ENCODE assay signal across 8 cellular contexts in the genomic region with DNA sequence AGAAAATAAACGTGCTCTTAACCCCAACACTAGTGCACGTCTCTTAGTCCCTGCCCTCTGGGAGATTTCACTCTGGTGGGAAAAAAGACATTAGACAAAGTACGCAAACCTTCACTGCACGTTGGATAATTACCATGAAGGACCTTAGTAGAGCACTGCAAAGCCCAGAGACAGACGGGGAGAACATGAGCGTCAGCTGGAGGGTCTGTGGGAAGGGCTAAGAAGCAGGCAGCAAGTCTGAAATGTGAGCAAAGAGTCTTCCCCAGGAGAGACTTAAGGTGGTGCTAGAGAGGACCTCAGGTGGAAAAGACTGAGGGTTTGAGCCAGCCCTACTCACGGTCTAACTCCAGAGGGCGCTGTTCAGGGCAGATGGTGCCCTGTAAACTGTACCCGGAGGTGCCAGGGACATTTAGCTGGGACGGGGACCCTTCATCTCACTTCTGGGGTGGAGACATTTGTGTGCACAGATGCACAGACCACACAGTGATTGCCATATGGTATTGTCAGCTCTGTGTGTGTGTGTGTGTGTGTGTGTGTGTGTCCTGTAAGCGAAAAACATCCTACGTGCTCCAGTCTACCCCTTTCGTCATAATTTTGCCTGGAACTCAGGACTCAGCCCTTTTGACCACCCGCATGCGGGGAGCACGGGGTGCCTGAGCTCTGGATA. TPM values are rescaled to one million over a fixed set of nuclear protein-coding genes. Genes with fewer than 3 reads are reported as not detected.
DNase-seq lines count a peak whose midpoint lies in the region; FAIRE-seq and TF ChIP-seq lines count a peak whose summit lies in the region.

No MANE protein-coding gene starts in this region.

- H3K4me2 ChIP-seq in Karpas-422 (ENCODE audit: low read depth, low read length, poor library complexity, severe bottlenecking) (peak overlapping the region; percentile 28), keratinocyte (ENCODE audit: control insufficient read depth, extremely low read depth, insufficient read depth, low read depth, low read length) (peak overlapping the region; percentile 29)

- peaks cover 40% of the 10 kb centered on the region for H3K4me1 Mint-ChIP-seq in activated T-cell treated with anti-CD3 and anti-CD28 coated beads, Interleukin-2, amount 50 U/mL, for 24 hours (ENCODE audit: low read depth)

- no peak overlapping the region for H3K4me3 Mint-ChIP-seq in activated T-cell treated with anti-CD3 and anti-CD28 coated beads, Interleukin-2, amount 50 U/mL, for 24 hours

- FAIRE-seq in keratinocyte (lab: Jason Lieb, UNC), result peak; percentile 85

- H3K27me3 ChIP-seq in Karpas-422 (ENCODE audit: low read length), result no peaks in the 10 kb centered on the region
- H3K27me3 ChIP-seq in ascending aorta, result no peaks in the 10 kb centered on the region
- peaks cover 11% of the 10 kb centered on the region for H3K27me3 ChIP-seq in keratinocyte (ENCODE audit: control insufficient read depth, extremely low read depth, insufficient read depth, low read length)
- H3K27me3 ChIP-seq in tibial artery, result peaks cover 0 to 8% of the 10 kb centered on the region in 2 donors

- H3K4me3 ChIP-seq in Karpas-422 (ENCODE audit: low read length) (no peak overlapping the region), ascending aorta (no peak overlapping the region), keratinocyte (ENCODE audit: control insufficient read depth in 2 of 3, extremely low read depth in 1 of 3, insufficient read depth in 2 of 3, low read depth in 1 of 3, low read length in 3 of 3) (no peak overlapping the region), tibial artery (no peak overlapping the region)

- H3K27ac ChIP-seq in Karpas-422 (ENCODE audit: low read length) (no peak overlapping the region), ascending aorta (no peak overlapping the region), keratinocyte (ENCODE audit: control insufficient read depth, insufficient read depth, low read length) (no peak overlapping the region), tibial artery (no peak overlapping the region)

- peak; percentile 29 to 57 (median 35) for TF ChIP-seq CTCF in ascending aorta (IDR thresholded peaks at IDR 0.05)
- peak; percentile 91 to 99 (median 96) for TF ChIP-seq CTCF in keratinocyte (optimal IDR thresholded peaks at IDR 0.05 in 1 of 3, IDR thresholded peaks at IDR 0.05 in 1 of 3, conservative IDR thresholded peaks at IDR 0.05 in 1 of 3; ENCODE audit: extremely low read depth in 1 of 3, insufficient read depth in 2 of 3, low read length in 3 of 3)
- peak; percentile 26 to 34 for TF ChIP-seq CTCF in tibial artery (IDR thresholded peaks at IDR 0.05)

- H3K36me3 Mint-ChIP-seq in activated T-cell treated with anti-CD3 and anti-CD28 coated beads, Interleukin-2, amount 50 U/mL, for 24 hours (ENCODE audit: low read depth), result no peaks in the 10 kb centered on the region

- H3K4me1 ChIP-seq in Karpas-422 (ENCODE audit: low read length) (peaks cover 35% of the 10 kb centered on the region), ascending aorta (peaks cover 6 to 22% of the 10 kb centered on the region in 2 donors), keratinocyte (ENCODE audit: control insufficient read depth, extremely low read depth, insufficient read depth, low read length) (peaks cover 3% of the 10 kb centered on the region), tibial artery (peaks cover 0 to 37% (median 28%) of the 10 kb centered on the region in 4 donors)

- H2AFZ ChIP-seq in Karpas-422 (ENCODE audit: low read length) (no peak overlapping the region), keratinocyte (ENCODE audit: control insufficient read depth, low read length) (no peak overlapping the region)

- peaks cover 13% of the 10 kb centered on the region for H3K27me3 Mint-ChIP-seq in activated T-cell treated with anti-CD3 and anti-CD28 coated beads, Interleukin-2, amount 50 U/mL, for 24 hours

- H3K9me3 ChIP-seq in Karpas-422 (ENCODE audit: low read length), result no peaks in the 10 kb centered on the region
- no peaks in the 10 kb centered on the region for H3K9me3 ChIP-seq in ascending aorta
- H3K9me3 ChIP-seq in keratinocyte (ENCODE audit: control insufficient read depth, low read depth, low read length), result no peaks in the 10 kb centered on the region
- H3K9me3 ChIP-seq in tibial artery, result no peaks in the 10 kb centered on the region

- H3K27ac Mint-ChIP-seq in activated T-cell treated with anti-CD3 and anti-CD28 coated beads, Interleukin-2, amount 50 U/mL, for 24 hours, result no peak overlapping the region

- H4K20me1 ChIP-seq in Karpas-422 (ENCODE audit: insufficient read depth, low read depth, low read length) (no peaks in the 10 kb centered on the region), keratinocyte (ENCODE audit: control insufficient read depth, extremely low read depth, insufficient read depth, low read length) (no peaks in the 10 kb centered on the region)

- H3K9me3 Mint-ChIP-seq in activated T-cell treated with anti-CD3 and anti-CD28 coated beads, Interleukin-2, amount 50 U/mL, for 24 hours, result no peaks in the 10 kb centered on the region

- H3K9ac ChIP-seq in Karpas-422 (ENCODE audit: low read length) (no peak overlapping the region), keratinocyte (ENCODE audit: control insufficient read depth, extremely low read depth, insufficient read depth, low read length) (no peak overlapping the region)

- no peaks in the 10 kb centered on the region for H3K9me2 ChIP-seq in Karpas-422 (replicated peaks; ENCODE audit: insufficient read depth, low read length)

- H3K36me3 ChIP-seq in Karpas-422 (ENCODE audit: insufficient read depth, low read length), result no peaks in the 10 kb centered on the region
- H3K36me3 ChIP-seq in ascending aorta, result no peaks in the 10 kb centered on the region
- no peaks in the 10 kb centered on the region for H3K36me3 ChIP-seq in keratinocyte (ENCODE audit: control insufficient read depth in 2 of 2, extremely low read depth in 1 of 2, insufficient read depth in 2 of 2, low read length in 2 of 2)
- no peaks in the 10 kb centered on the region for H3K36me3 ChIP-seq in tibial artery

- intact Hi-C loops in ascending aorta (cut with DNase I) (no loop called here), tibial artery (cut with DNase I; ENCODE audit: low total_unique reads) (loop anchor here (10.0 kb wide), 1 partner anchor 71 kb away; the partner anchor contains the start of gene ARL5C)

- dilution Hi-C loops in keratinocyte (cut with MboI; ENCODE audit: extremely low pct_ligation_motif_present, low sequenced_read_pairs), result no loop called here

- DNase-seq in activated T-cell treated with anti-CD3 and anti-CD28 coated beads for 48 hours (ENCODE audit: low read depth) (peak; percentile 45), Karpas-422 (peak; percentile 93), OCI-M2 (lab: John Stamatoyannopoulos, UW; ENCODE audit: unreplicated experiment) (peak; percentile 20), ascending aorta (ENCODE audit: low spot score in 2 of 2) (peak in 1 of 2 donors; percentile 55), keratinocyte (ENCODE audit: low read depth, low spot score) (no peak), tibial artery (peak in 1 of 2 donors; percentile 39), medulla oblongata (ENCODE audit: extremely low spot score) (no peak)
- no peak for DNase-seq in activated T-cell treated with anti-CD3 and anti-CD28 coated beads, Interleukin-2, amount 50 U/mL, for 24 hours

- H3K9me1 ChIP-seq in keratinocyte (ENCODE audit: control insufficient read depth, extremely low read depth, insufficient read depth, low read length), result no peaks in the 10 kb centered on the region

- H3K79me2 ChIP-seq in Karpas-422 (ENCODE audit: low read length) (no peaks in the 10 kb centered on the region), keratinocyte (ENCODE audit: control insufficient read depth, insufficient read depth, low read length) (no peaks in the 10 kb centered on the region)

RNA-seq across cellular contexts. Expression of gene STAC2, which starts 9.9 kb away (rescaled TPM):
- total RNA-seq in Karpas-422 (2014; rRNA removed; shearing (Covaris generic); ENCODE audit: low replicate concordance), result not detected in 2 replicates
- 7.9 TPM for total RNA-seq in ascending aorta
- polyA plus RNA-seq in keratinocyte, result not detected in 3 replicates
- polyA plus RNA-seq in keratinocyte (2011; ENCODE audit: low read depth), result 0.56 TPM
- not detected in 2 replicates for polyA plus RNA-seq in keratinocyte (2011; cell fraction: cytosol; rRNA removed)
- polyA plus RNA-seq in keratinocyte (2011; cell fraction: nucleus; rRNA removed), result 0.03 TPM in 1 of 2 replicates, not detected in the other
- 0.80 TPM in 1 of 2 replicates, not detected in the other for polyA plus RNA-seq in keratinocyte (2012; ENCODE audit: low replicate concordance)
- polyA minus RNA-seq in keratinocyte, result not detected in 3 replicates
- polyA minus RNA-seq in keratinocyte (2011; cell fraction: cytosol; rRNA and poly(A)+ RNA removed), result not detected
- polyA minus RNA-seq in keratinocyte (2011; cell fraction: nucleus; rRNA and poly(A)+ RNA removed), result not detected in 2 replicates

RNA-seq across cellular contexts. Expression of gene RPL19, which starts 35.6 kb away (rescaled TPM):
- total RNA-seq in Karpas-422 (2014; rRNA removed; shearing (Covaris generic); ENCODE audit: low replicate concordance), result 2,922 and 4,663 TPM in 2 replicates
- total RNA-seq in ascending aorta, result 1,889 TPM
- polyA plus RNA-seq in keratinocyte, result 1,747 to 2,007 TPM (median 1,957 TPM) in 3 replicates
- 2,951 TPM for polyA plus RNA-seq in keratinocyte (2011; ENCODE audit: low read depth)
- polyA plus RNA-seq in keratinocyte (2011; cell fraction: cytosol; rRNA removed), result 1,535 and 2,525 TPM in 2 replicates
- polyA plus RNA-seq in keratinocyte (2011; cell fraction: nucleus; rRNA removed), result 651 and 665 TPM in 2 replicates
- 1,811 and 1,919 TPM in 2 replicates for polyA plus RNA-seq in keratinocyte (2012; ENCODE audit: low replicate concordance)
- polyA minus RNA-seq in keratinocyte, result 431 to 851 TPM (median 823 TPM) in 3 replicates
- 1,075 TPM for polyA minus RNA-seq in keratinocyte (2011; cell fraction: cytosol; rRNA and poly(A)+ RNA removed)
- polyA minus RNA-seq in keratinocyte (2011; cell fraction: nucleus; rRNA and poly(A)+ RNA removed), result 158 and 187 TPM in 2 replicates

RNA-seq across cellular contexts. Expression of gene CACNB1, which starts 38.2 kb away (rescaled TPM):
- 9.1 and 13.6 TPM in 2 replicates for total RNA-seq in Karpas-422 (2014; rRNA removed; shearing (Covaris generic); ENCODE audit: low replicate concordance)
- 9.6 TPM for total RNA-seq in ascending aorta
- 3.7 to 7.0 TPM (median 4.0 TPM) in 3 replicates for polyA plus RNA-seq in keratinocyte
- polyA plus RNA-seq in keratinocyte (2011; ENCODE audit: low read depth), result not detected
- 3.0 and 3.3 TPM in 2 replicates for polyA plus RNA-seq in keratinocyte (2011; cell fraction: cytosol; rRNA removed)
- polyA plus RNA-seq in keratinocyte (2011; cell fraction: nucleus; rRNA removed), result 18.2 and 27.9 TPM in 2 replicates
- polyA plus RNA-seq in keratinocyte (2012; ENCODE audit: low replicate concordance), result 2.2 and 5.3 TPM in 2 replicates
- polyA minus RNA-seq in keratinocyte, result 7.5 to 16.2 TPM (median 13.2 TPM) in 3 replicates
- polyA minus RNA-seq in keratinocyte (2011; cell fraction: cytosol; rRNA and poly(A)+ RNA removed), result 2.9 TPM
- polyA minus RNA-seq in keratinocyte (2011; cell fraction: nucleus; rRNA and poly(A)+ RNA removed), result 6.5 and 10.3 TPM in 2 replicates

Comparison
In these comparisons a context has a peak if more than half of its experiments do, and no peak if none do; other contexts are left out.
1. DNase-seq: peak in activated T-cell treated with anti-CD3 and anti-CD28 coated beads for 48 hours (single experiment), Karpas-422 (single experiment) and OCI-M2 (single experiment); none in activated T-cell treated with anti-CD3 and anti-CD28 coated beads, Interleukin-2, amount 50 U/mL, for 24 hours (single experiment), keratinocyte (single experiment) and medulla oblongata (single experiment).
2. CTCF ChIP-seq: peak in every context shown above with its lines; median percentile 96 in keratinocyte; 35 in ascending aorta; 30 in tibial artery.